In genomic region chr3:187773963-187774789, GRCh38 we compare ENCODE assay signal across 11 cellular contexts. TPM values are rescaled to one million over a fixed set of nuclear protein-coding genes. Genes with fewer than 3 reads are reported as not detected.
DNase-seq lines count a peak whose midpoint lies in the region; ATAC-seq and FAIRE-seq lines count a peak whose summit lies in the region.
"Had no signal": no experiment of that assay in that cellular context is flagged by ENCODE, and none has a peak within 500 bp of the region (broad histone marks: within the 10 kb centered on the region; RNA-seq: fewer than 3 reads in every experiment).

No MANE protein-coding gene starts in this region.

- intact Hi-C loops in aorta (cut with DNase I) = no loop called here

- H3K4me1 ChIP-seq in aorta (ENCODE audit: control insufficient read depth in 1 of 2, insufficient read depth in 2 of 2, low read length in 2 of 2) = peaks cover 2 to 3% of the 10 kb centered on the region in 2 donors

- 92 to 93% methylated on average over 11 of the region's 11 CpGs for WGBS in aorta, 2 donors

- no peaks in the 10 kb centered on the region for H3K9me3 ChIP-seq in aorta (ENCODE audit: control insufficient read depth, low read length)

- no peaks in the 10 kb centered on the region for H3K36me3 ChIP-seq in aorta (ENCODE audit: control insufficient read depth in 1 of 2, insufficient read depth in 2 of 2, low read length in 1 of 2)

- FAIRE-seq in GM18507 (lab: Jason Lieb, UNC) = peak; percentile 67

- H3K4me3 ChIP-seq in aorta (ENCODE audit: low read length in 2 of 2) = no peak overlapping the region

- ATAC-seq in HG03039 (IDR thresholded peaks at IDR 0.05; ENCODE audit: unreplicated experiment) = peak; percentile 6
- no peak for ATAC-seq in aorta (ENCODE audit: low FRiP score)
- ATAC-seq in HG02973 (IDR thresholded peaks at IDR 0.05; ENCODE audit: unreplicated experiment) = no peak
- ATAC-seq: activated CD8-positive, alpha-beta memory T cell treated with anti-CD3 and anti-CD28 coated beads, Interleukin-2, amount 10 ng/mL, durations not matched to agents 7 days and 5 days; HCT116 had no signal

- DNase-seq in GM18507 (ENCODE audit: extremely low spot score, insufficient read length, low read depth) (no peak), RPMI8226 (peak; percentile 86), medulla oblongata (ENCODE audit: extremely low spot score) (peak; percentile 58), aorta (no peak), NCI-H1694 treated with DMSO at 0.1 percent for 48 hours (lab: John Stamatoyannopoulos, UW) (no peak), DMS114 treated with DMSO at 0.1 percent for 48 hours (lab: John Stamatoyannopoulos, UW; ENCODE audit: unreplicated experiment) (no peak)
- DNase-seq: activated CD8-positive, alpha-beta memory T cell treated with anti-CD3 and anti-CD28 coated beads, Interleukin-2, amount 10 ng/mL, durations not matched to agents 7 days and 5 days; central memory CD4-positive, alpha-beta T cell had no signal

- no peak overlapping the region for H3K27ac ChIP-seq in aorta (ENCODE audit: low read depth in 1 of 2, low read length in 2 of 2)

- no peaks in the 10 kb centered on the region for H3K27me3 ChIP-seq in aorta (ENCODE audit: control insufficient read depth in 1 of 2, insufficient read depth in 2 of 2, low read length in 1 of 2)

RNA-seq across cellular contexts. Expression of gene BCL6, which starts 28.9 kb away (rescaled TPM):
- total RNA-seq in aorta = 100 to 1,000 TPM; 136 to 154 TPM
- 10 to 100 TPM; 16.7 to 60.8 TPM for polyA plus RNA-seq in aorta

Comparison
In these comparisons a context has a peak if more than half of its experiments do, and no peak if none do; other contexts are left out.
1. DNase-seq: peak in RPMI8226 (single experiment) and medulla oblongata (single experiment); none in GM18507 (single experiment), aorta (0 of 2), NCI-H1694 treated with DMSO at 0.1 percent for 48 hours (single experiment) and DMS114 treated with DMSO at 0.1 percent for 48 hours (single experiment).